In genomic region chr3:130084581-130084980, GRCh38 we compare ENCODE assay signal across 34 cellular contexts. TPM values are rescaled to one million over a fixed set of nuclear protein-coding genes. Genes with fewer than 3 reads are reported as not detected.
"Had no signal": no experiment of that assay in that cellular context is flagged by ENCODE, and none has a peak within 500 bp of the region (broad histone marks: within the 10 kb centered on the region; RNA-seq: fewer than 3 reads in every experiment).

No MANE protein-coding gene starts in this region.

- H3K4me1 ChIP-seq: esophagus muscularis mucosa, foreskin keratinocyte, gastrocnemius medialis, heart left ventricle had no signal

- H3K9me3 ChIP-seq: esophagus muscularis mucosa, gastrocnemius medialis, heart left ventricle had no signal

- FAIRE-seq: astrocyte, bronchial epithelial cell, TTC549 had no signal

- H3K36me3 ChIP-seq: brain microvascular endothelial cell, esophagus muscularis mucosa, gastrocnemius medialis, heart left ventricle had no signal

- H3K27me3 ChIP-seq: brain microvascular endothelial cell, dorsolateral prefrontal cortex, esophagus muscularis mucosa, foreskin keratinocyte, gastrocnemius medialis, heart left ventricle had no signal

- DNase-seq: activated CD4-positive, alpha-beta memory T cell treated with anti-CD3 and anti-CD28 coated beads, Interleukin-2, amount 10 ng/mL, durations not matched to agents 7 days and 5 days; activated CD4-positive, alpha-beta T cell treated with anti-CD3 and anti-CD28 coated beads for 1 hour; activated CD4-positive, alpha-beta T cell treated with anti-CD3 and anti-CD28 coated beads for 4 hours; activated CD4-positive, alpha-beta T cell treated with anti-CD3 and anti-CD28 coated beads, Interleukin-2, amount 10 ng/mL, durations not matched to agents 7 days and 5 days; activated CD4-positive, alpha-beta T cell treated with anti-CD3 and anti-CD28 coated beads, Interleukin-2, amount 50 U/mL, for 4 hours; activated CD8-positive, alpha-beta memory T cell treated with anti-CD3 and anti-CD28 coated beads, Interleukin-2, amount 50 U/mL, for 48 hours; activated gamma-delta T cell; activated naive CD4-positive, alpha-beta T cell; activated naive CD4-positive, alpha-beta T cell treated with anti-CD3 and anti-CD28 coated beads, Interleukin-2, amount 10 ng/mL, durations not matched to agents 7 days and 5 days; activated naive CD8-positive, alpha-beta T cell treated with anti-CD3 and anti-CD28 coated beads, Interleukin-2, amount 10 ng/mL, durations not matched to agents 7 days and 5 days; activated T-cell treated with anti-CD3 and anti-CD28 coated beads for 4 hours; activated T-cell treated with anti-CD3 and anti-CD28 coated beads, Interleukin-2, amount 50 U/mL, for 24 hours; activated T-cell treated with anti-CD3 and anti-CD28 coated beads, Interleukin-2, amount 50 U/mL, for 72 hours; brain microvascular endothelial cell; dorsolateral prefrontal cortex; effector memory CD4-positive, alpha-beta T cell; endodermal cell; foreskin keratinocyte; gastrocnemius medialis; glutamatergic neuron; heart left ventricle; T-helper 1 cell; T-helper 17 cell; T1000 had no signal

- H3K27ac ChIP-seq: brain microvascular endothelial cell, coronary artery, dorsolateral prefrontal cortex, esophagus muscularis mucosa, foreskin keratinocyte, gastrocnemius medialis, heart left ventricle, VCaP had no signal

- H3K4me3 ChIP-seq: coronary artery, dorsolateral prefrontal cortex, esophagus muscularis mucosa, gastrocnemius medialis, heart left ventricle had no signal

- ATAC-seq: activated naive CD4-positive, alpha-beta T cell treated with anti-CD3 and anti-CD28 coated beads, Interleukin-2, amount 50 U/mL, for 72 hours; activated T-cell treated with anti-CD3 and anti-CD28 coated beads, Interleukin-2, amount 50 U/mL, for 72 hours; foreskin keratinocyte; gastrocnemius medialis; heart left ventricle; T-helper 17 cell; WTC11 had no signal

RNA-seq across cellular contexts. Expression of gene ALG1L2, which starts 3.0 kb away (rescaled TPM):
- total RNA-seq: activated T-cell treated with anti-CD3 and anti-CD28 coated beads, Interleukin-2, amount 50 U/mL, for 72 hours; bronchial epithelial cell; cardiac septum; epithelial cell of proximal tubule; foreskin keratinocyte; gastrocnemius medialis had no signal
- polyA plus RNA-seq: foreskin keratinocyte, heart left ventricle had no signal
